In the genomic region with DNA sequence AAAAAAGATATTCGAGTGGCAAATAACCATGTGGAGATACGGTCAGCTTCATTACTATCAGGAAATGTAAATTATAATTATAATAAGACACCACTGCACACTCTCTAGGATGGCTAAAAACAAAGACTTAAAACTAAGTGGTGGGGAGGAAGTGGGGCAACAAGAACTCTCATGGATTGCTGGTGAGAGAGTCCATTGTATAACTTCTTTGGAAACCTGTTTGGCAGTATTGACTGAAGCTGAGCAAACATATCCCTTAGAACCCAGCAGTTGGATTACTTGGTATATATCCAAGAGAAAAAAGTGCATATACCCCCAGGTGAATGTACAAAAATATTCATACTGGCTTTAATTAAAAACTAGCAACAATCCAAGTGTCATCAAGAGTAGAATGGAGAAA, we compare ENCODE assay signal across 22 cellular contexts.
"Had no signal": no experiment of that assay in that cellular context is flagged by ENCODE, and none has a peak within 500 bp of the region (broad histone marks: within the 10 kb centered on the region; RNA-seq: fewer than 3 reads in every experiment).

No MANE protein-coding gene starts in this region.

- H3K36me3 ChIP-seq: lower lobe of right lung, thyroid gland had no signal

- H3K27me3 Mint-ChIP-seq: activated CD4-positive, alpha-beta memory T cell treated with anti-CD3 and anti-CD28 coated beads, Interleukin-2, amount 10 ng/mL, durations not matched to agents 7 days and 5 days; activated CD8-positive, alpha-beta memory T cell treated with anti-CD3 and anti-CD28 coated beads, Interleukin-2, amount 10 ng/mL, durations not matched to agents 7 days and 5 days; activated naive CD8-positive, alpha-beta T cell treated with anti-CD3 and anti-CD28 coated beads, Interleukin-2, amount 10 ng/mL, durations not matched to agents 7 days and 5 days; activated T-helper 17 cell treated with anti-CD3 and anti-CD28 coated beads, Interleukin-2, amount 50 U/mL, for 72 hours had no signal

- H3K27ac Mint-ChIP-seq: activated CD4-positive, alpha-beta memory T cell treated with anti-CD3 and anti-CD28 coated beads, Interleukin-2, amount 10 ng/mL, durations not matched to agents 7 days and 5 days; activated CD8-positive, alpha-beta memory T cell treated with anti-CD3 and anti-CD28 coated beads, Interleukin-2, amount 10 ng/mL, durations not matched to agents 7 days and 5 days; activated naive CD8-positive, alpha-beta T cell treated with anti-CD3 and anti-CD28 coated beads, Interleukin-2, amount 10 ng/mL, durations not matched to agents 7 days and 5 days; activated T-helper 17 cell treated with anti-CD3 and anti-CD28 coated beads, Interleukin-2, amount 50 U/mL, for 72 hours; natural killer cell had no signal

- H3K4me1 ChIP-seq: lower lobe of right lung, thyroid gland had no signal

- DNase-seq: activated CD4-positive, alpha-beta memory T cell treated with anti-CD3 and anti-CD28 coated beads, Interleukin-2, amount 10 ng/mL, durations not matched to agents 7 days and 5 days; activated CD4-positive, alpha-beta T cell treated with anti-CD3 and anti-CD28 coated beads for 48 hours; activated CD4-positive, CD25-positive, alpha-beta regulatory T cell; activated CD8-positive, alpha-beta memory T cell treated with anti-CD3 and anti-CD28 coated beads, Interleukin-2, amount 10 ng/mL, durations not matched to agents 7 days and 5 days; activated naive CD4-positive, alpha-beta T cell treated with Interleukin-2 at 50 U/mL for 16 hours; activated naive CD8-positive, alpha-beta T cell treated with anti-CD3 and anti-CD28 coated beads, Interleukin-2, amount 10 ng/mL, durations not matched to agents 7 days and 5 days; activated T-cell treated with anti-CD3 and anti-CD28 coated beads, Interleukin-2, amount 50 U/mL, for 1 hour; amygdala; caudate nucleus; dorsolateral prefrontal cortex; foreskin melanocyte; glutamatergic neuron; hippocampal formation; lower lobe of right lung; natural killer cell; stimulated activated CD4-positive, alpha-beta T cell treated with anti-CD3 and anti-CD28 coated beads, Interleukin-12 subunit alpha, Interleukin-12 subunit beta, amount 100 ng/mL, for 4 hours; stimulated activated CD4-positive, alpha-beta T cell treated with anti-CD3 and anti-CD28 coated beads, Interleukin-1b, Interleukin-23, amount 100 ng/mL, for 48 hours; stimulated activated CD8-positive, alpha-beta memory T cell treated with anti-CD3 and anti-CD28 coated beads, Interleukin-4, amount 100 ng/mL, for 48 hours; stimulated activated naive CD4-positive, alpha-beta T cell; thyroid gland had no signal

- FAIRE-seq: islet of Langerhans had no signal

- H3K4me3 Mint-ChIP-seq: activated CD4-positive, alpha-beta memory T cell treated with anti-CD3 and anti-CD28 coated beads, Interleukin-2, amount 10 ng/mL, durations not matched to agents 7 days and 5 days; activated CD8-positive, alpha-beta memory T cell treated with anti-CD3 and anti-CD28 coated beads, Interleukin-2, amount 10 ng/mL, durations not matched to agents 7 days and 5 days; activated naive CD8-positive, alpha-beta T cell treated with anti-CD3 and anti-CD28 coated beads, Interleukin-2, amount 10 ng/mL, durations not matched to agents 7 days and 5 days; activated T-helper 17 cell treated with anti-CD3 and anti-CD28 coated beads, Interleukin-2, amount 50 U/mL, for 72 hours; natural killer cell had no signal

- H3K9me3 ChIP-seq: lower lobe of right lung, thyroid gland had no signal

- ATAC-seq: activated CD8-positive, alpha-beta memory T cell treated with anti-CD3 and anti-CD28 coated beads, Interleukin-2, amount 10 ng/mL, durations not matched to agents 7 days and 5 days; activated T-helper 17 cell treated with anti-CD3 and anti-CD28 coated beads, Interleukin-2, amount 50 U/mL, for 72 hours; lower lobe of right lung; natural killer cell had no signal

- H3K27me3 ChIP-seq: thyroid gland had no signal

- H3K36me3 Mint-ChIP-seq: activated CD8-positive, alpha-beta memory T cell treated with anti-CD3 and anti-CD28 coated beads, Interleukin-2, amount 10 ng/mL, durations not matched to agents 7 days and 5 days; activated naive CD8-positive, alpha-beta T cell treated with anti-CD3 and anti-CD28 coated beads, Interleukin-2, amount 10 ng/mL, durations not matched to agents 7 days and 5 days; natural killer cell had no signal

- H3K4me3 ChIP-seq: dorsolateral prefrontal cortex, lower lobe of right lung, thyroid gland had no signal

- H3K4me1 Mint-ChIP-seq: activated CD4-positive, alpha-beta memory T cell treated with anti-CD3 and anti-CD28 coated beads, Interleukin-2, amount 10 ng/mL, durations not matched to agents 7 days and 5 days; activated CD8-positive, alpha-beta memory T cell treated with anti-CD3 and anti-CD28 coated beads, Interleukin-2, amount 10 ng/mL, durations not matched to agents 7 days and 5 days; activated naive CD8-positive, alpha-beta T cell treated with anti-CD3 and anti-CD28 coated beads, Interleukin-2, amount 10 ng/mL, durations not matched to agents 7 days and 5 days; activated T-helper 17 cell treated with anti-CD3 and anti-CD28 coated beads, Interleukin-2, amount 50 U/mL, for 72 hours; natural killer cell had no signal

- H3K27ac ChIP-seq: dorsolateral prefrontal cortex, lower lobe of right lung, thyroid gland had no signal

- H3K9me3 Mint-ChIP-seq: natural killer cell had no signal
